ENCODE assay signal across 8 cellular contexts in the genomic region with DNA sequence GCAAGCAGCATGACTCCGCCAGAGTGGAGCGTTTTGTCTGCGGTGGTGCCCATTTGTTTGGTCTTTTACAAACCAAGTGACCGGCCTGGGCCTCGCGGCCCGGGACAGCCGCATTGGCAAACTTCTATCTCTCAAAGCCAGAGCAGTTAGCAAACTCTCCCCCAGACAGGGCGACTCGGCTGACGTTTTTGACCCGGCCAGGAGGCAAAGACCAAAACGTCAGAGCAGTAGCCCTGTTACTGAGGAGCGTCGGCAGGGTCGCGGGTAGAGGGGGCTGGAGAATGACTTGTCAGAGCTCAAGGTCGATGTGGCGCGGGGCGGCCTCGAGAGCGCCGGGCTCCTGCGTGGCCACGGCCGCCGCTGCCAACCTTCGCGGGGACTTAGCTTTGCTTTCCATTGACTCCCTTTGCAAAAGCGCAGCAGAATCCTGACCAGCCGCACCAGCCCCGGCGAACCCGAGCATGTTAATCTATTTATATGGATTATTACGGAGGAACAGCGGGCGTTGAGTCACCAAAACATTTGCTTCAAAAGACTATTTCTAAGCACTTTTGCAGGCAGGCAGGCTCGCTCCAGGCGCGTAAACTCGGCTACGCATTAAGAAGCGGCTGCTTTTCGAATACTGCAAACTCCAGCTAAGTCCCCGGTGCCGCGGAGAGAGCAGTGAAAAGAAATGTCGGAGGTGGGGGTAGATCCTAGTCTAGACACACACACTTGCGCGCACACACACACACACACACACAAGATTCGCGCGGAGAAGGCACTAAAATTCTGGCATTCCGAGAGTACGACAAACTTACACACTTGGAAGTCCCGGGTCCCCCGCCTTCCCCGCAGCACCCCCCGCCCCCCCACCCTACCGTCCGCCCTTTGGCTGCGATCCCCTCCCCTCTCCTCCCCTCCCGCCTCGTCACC. TPM values are rescaled to one million over a fixed set of nuclear protein-coding genes. Genes with fewer than 3 reads are reported as not detected.
DNase-seq lines count a peak whose midpoint lies in the region; ATAC-seq, FAIRE-seq and TF ChIP-seq lines count a peak whose summit lies in the region.

No MANE protein-coding gene starts in this region.

- peak overlapping the region; percentile 95 for H3K4me3 Mint-ChIP-seq in WTC11

- POLR2A ChIA-PET in WTC11 (lab: Charles Lee): interaction anchor here (0.6 to 3.2 kb wide), 13 partner anchors 9 to 437 kb away, joined by 3 to 13 read pairs (median 4); no protein-coding TSS in a partner anchor

- intact Hi-C loops in left ventricle myocardium inferior (cut with micrococcal nuclease) (loop anchor here (10.0 kb wide), 1 partner anchor 645 kb away; no protein-coding TSS in a partner anchor), sciatic nerve (cut with DNase I) (no loop called here)

- TF ChIP-seq CTCF in DOHH2 (IDR thresholded peaks at IDR 0.05; ENCODE audit: low read depth, low read length, poor library complexity, severe bottlenecking) (no peak), WTC11 (IDR thresholded peaks at IDR 0.05) (no peak), left ventricle myocardium inferior (IDR thresholded peaks at IDR 0.05; ENCODE audit: borderline replicate concordance) (no peak)

- no peaks in the 10 kb centered on the region for H3K9me3 ChIP-seq in DOHH2 (ENCODE audit: control insufficient read depth, insufficient read depth, low read length)
- H3K9me3 ChIP-seq in left ventricle myocardium inferior (replicated peaks): no peaks in the 10 kb centered on the region

- H3K36me3 Mint-ChIP-seq in WTC11: peaks cover 7% of the 10 kb centered on the region

- H3K9me3 Mint-ChIP-seq in WTC11: no peaks in the 10 kb centered on the region

- ATAC-seq in WTC11: peak; percentile 3
- ATAC-seq in sciatic nerve: peak; percentile 41
- ATAC-seq in GM21737 (IDR thresholded peaks at IDR 0.05; ENCODE audit: unreplicated experiment): no peak

- peaks cover 63% of the 10 kb centered on the region for H3K27me3 Mint-ChIP-seq in WTC11 (ENCODE audit: low read depth)

- H3K4me1 Mint-ChIP-seq in WTC11: peaks cover 52% of the 10 kb centered on the region

- CTCF ChIA-PET in WTC11 (lab: Charles Lee): interaction anchor here (0.5 to 3.8 kb wide), 26 partner anchors 13 to 1035 kb away, joined by 3 to 28 read pairs (median 4); no protein-coding TSS in a partner anchor

- H3K4me3 ChIP-seq in DOHH2 (ENCODE audit: low read length) (peak overlapping the region; percentile 98), left ventricle myocardium inferior (peak overlapping the region; percentile 81)

- peaks cover 30% of the 10 kb centered on the region for H3K79me2 ChIP-seq in DOHH2 (ENCODE audit: control insufficient read depth, low read length)

- H3K36me3 ChIP-seq in DOHH2 (ENCODE audit: control insufficient read depth, low read length): peaks cover 25% of the 10 kb centered on the region
- H3K36me3 ChIP-seq in left ventricle myocardium inferior: peaks cover 10% of the 10 kb centered on the region

- DNase-seq in HTR-8/SVneo (ENCODE audit: insufficient read length, low spot score) (no peak), WTC11 (ENCODE audit: low spot score) (peak; percentile 46), left ventricle myocardium inferior (peak; percentile 50), sciatic nerve (ENCODE audit: low spot score) (no peak), COR-L47 (lab: John Stamatoyannopoulos, UW) (no peak), H4 (ENCODE audit: low spot score) (no peak)

- H3K4me1 ChIP-seq in DOHH2 (ENCODE audit: control insufficient read depth, low read length) (peaks cover 30% of the 10 kb centered on the region), left ventricle myocardium inferior (peaks cover 80% of the 10 kb centered on the region)

- peaks cover 6% of the 10 kb centered on the region for H4K20me1 ChIP-seq in DOHH2 (ENCODE audit: control insufficient read depth, insufficient read depth, low read depth, low read length)

- peak; percentile 85 for FAIRE-seq in HTR-8/SVneo (lab: Jason Lieb, UNC)

- H3K9me2 ChIP-seq in DOHH2 (replicated peaks; ENCODE audit: control insufficient read depth, low read length): no peaks in the 10 kb centered on the region

- peak overlapping the region; percentile 42 for H3K27ac ChIP-seq in DOHH2 (ENCODE audit: low read depth, low read length)
- peak overlapping the region; percentile 85 for H3K27ac ChIP-seq in left ventricle myocardium inferior (replicated peaks)

- H3F3A ChIP-seq in DOHH2 (ENCODE audit: control insufficient read depth, insufficient read depth): peaks cover 5% of the 10 kb centered on the region

- H3K27me3 ChIP-seq in DOHH2 (ENCODE audit: control insufficient read depth, low read length) (peaks cover 43% of the 10 kb centered on the region), left ventricle myocardium inferior (ENCODE audit: low read depth) (peaks cover 94% of the 10 kb centered on the region)

- no peak overlapping the region for H3K27ac Mint-ChIP-seq in WTC11

- peak overlapping the region; percentile 89 for H3K4me2 ChIP-seq in DOHH2 (ENCODE audit: low read length)

TF ChIP-seq in WTC11, 78 proteins besides CTCF, POLR2A, EP300 and RAD21:
- TF ChIP-seq NFYB (CRISPR knock-in tag; conservative IDR thresholded peaks at IDR 0.05; ENCODE audit: low read depth): no peak
- TF ChIP-seq, protein P1, sequence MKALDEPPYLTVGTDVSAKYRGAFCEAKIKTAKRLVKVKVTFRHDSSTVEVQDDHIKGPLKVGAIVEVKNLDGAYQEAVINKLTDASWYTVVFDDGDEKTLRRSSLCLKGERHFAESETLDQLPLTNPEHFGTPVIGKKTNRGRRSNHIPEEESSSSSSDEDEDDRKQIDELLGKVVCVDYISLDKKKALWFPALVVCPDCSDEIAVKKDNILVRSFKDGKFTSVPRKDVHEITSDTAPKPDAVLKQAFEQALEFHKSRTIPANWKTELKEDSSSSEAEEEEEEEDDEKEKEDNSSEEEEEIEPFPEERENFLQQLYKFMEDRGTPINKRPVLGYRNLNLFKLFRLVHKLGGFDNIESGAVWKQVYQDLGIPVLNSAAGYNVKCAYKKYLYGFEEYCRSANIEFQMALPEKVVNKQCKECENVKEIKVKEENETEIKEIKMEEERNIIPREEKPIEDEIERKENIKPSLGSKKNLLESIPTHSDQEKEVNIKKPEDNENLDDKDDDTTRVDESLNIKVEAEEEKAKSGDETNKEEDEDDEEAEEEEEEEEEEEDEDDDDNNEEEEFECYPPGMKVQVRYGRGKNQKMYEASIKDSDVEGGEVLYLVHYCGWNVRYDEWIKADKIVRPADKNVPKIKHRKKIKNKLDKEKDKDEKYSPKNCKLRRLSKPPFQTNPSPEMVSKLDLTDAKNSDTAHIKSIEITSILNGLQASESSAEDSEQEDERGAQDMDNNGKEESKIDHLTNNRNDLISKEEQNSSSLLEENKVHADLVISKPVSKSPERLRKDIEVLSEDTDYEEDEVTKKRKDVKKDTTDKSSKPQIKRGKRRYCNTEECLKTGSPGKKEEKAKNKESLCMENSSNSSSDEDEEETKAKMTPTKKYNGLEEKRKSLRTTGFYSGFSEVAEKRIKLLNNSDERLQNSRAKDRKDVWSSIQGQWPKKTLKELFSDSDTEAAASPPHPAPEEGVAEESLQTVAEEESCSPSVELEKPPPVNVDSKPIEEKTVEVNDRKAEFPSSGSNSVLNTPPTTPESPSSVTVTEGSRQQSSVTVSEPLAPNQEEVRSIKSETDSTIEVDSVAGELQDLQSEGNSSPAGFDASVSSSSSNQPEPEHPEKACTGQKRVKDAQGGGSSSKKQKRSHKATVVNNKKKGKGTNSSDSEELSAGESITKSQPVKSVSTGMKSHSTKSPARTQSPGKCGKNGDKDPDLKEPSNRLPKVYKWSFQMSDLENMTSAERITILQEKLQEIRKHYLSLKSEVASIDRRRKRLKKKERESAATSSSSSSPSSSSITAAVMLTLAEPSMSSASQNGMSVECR (CRISPR knock-in tag; IDR thresholded peaks at IDR 0.05; ENCODE audit: borderline replicate concordance): 0 out of 2 replicates have a peak, but pooled peaks have one; percentile 15

RNA-seq across cellular contexts. Expression of a gene that starts 0.6 kb away (rescaled TPM):
- total RNA-seq in WTC11 (2021) (8.1 to 9.0 TPM (median 8.9 TPM) in 3 replicates), left ventricle myocardium inferior (15.0 TPM), sciatic nerve (42.0 TPM)
- total RNA-seq in H4 (2014; rRNA removed; shearing (Covaris generic)): 13.9 and 15.8 TPM in 2 replicates

Comparison
In these comparisons a context has a peak if more than half of its experiments do, and no peak if none do; other contexts are left out.
1. DNase-seq: peak in WTC11 (single experiment) and left ventricle myocardium inferior (single experiment); none in HTR-8/SVneo (single experiment), sciatic nerve (single experiment), COR-L47 (single experiment) and H4 (single experiment).